Comparison of ENCODE assay signal across 33 cellular contexts in the genomic region with DNA sequence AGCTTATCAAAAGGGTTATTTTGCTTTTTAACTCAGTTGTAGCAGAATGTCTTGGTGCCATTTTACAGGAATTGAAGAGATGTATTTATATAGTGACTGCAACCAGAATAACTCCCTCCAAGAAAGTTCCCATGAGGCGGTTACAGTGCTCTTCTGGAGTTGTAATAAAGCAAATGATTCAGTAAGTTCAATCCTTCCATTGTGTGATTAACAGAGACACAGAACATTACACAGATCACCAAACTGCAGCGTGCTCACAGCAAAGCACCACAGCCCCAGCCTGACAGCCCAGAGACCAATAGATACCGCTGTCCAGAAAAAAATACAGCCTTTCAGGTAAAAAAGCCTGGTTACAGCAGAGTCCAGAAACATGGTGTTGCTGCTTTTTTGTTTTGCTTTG. TPM values are rescaled to one million over a fixed set of nuclear protein-coding genes. Genes with fewer than 3 reads are reported as not detected.
"Had no signal": no experiment of that assay in that cellular context is flagged by ENCODE, and none has a peak within 500 bp of the region (broad histone marks: within the 10 kb centered on the region; RNA-seq: fewer than 3 reads in every experiment).

No MANE protein-coding gene starts in this region.

- H3K36me3 Mint-ChIP-seq: activated naive CD4-positive, alpha-beta T cell treated with anti-CD3 and anti-CD28 coated beads, Interleukin-2, amount 50 U/mL, for 24 hours; activated naive CD8-positive, alpha-beta T cell treated with anti-CD3 and anti-CD28 coated beads, Interleukin-2, amount 10 ng/mL, durations not matched to agents 7 days and 5 days had no signal

- H3K27ac Mint-ChIP-seq: activated CD4-positive, alpha-beta T cell treated with anti-CD3 and anti-CD28 coated beads, Interleukin-2, amount 10 ng/mL, durations not matched to agents 24 days and 14 days; activated CD8-positive, alpha-beta T cell treated with anti-CD3 and anti-CD28 coated beads, Interleukin-2, amount 10 ng/mL, durations not matched to agents 7 days and 5 days; activated naive CD4-positive, alpha-beta T cell treated with anti-CD3 and anti-CD28 coated beads, Interleukin-2, amount 50 U/mL, for 24 hours; activated naive CD8-positive, alpha-beta T cell treated with anti-CD3 and anti-CD28 coated beads, Interleukin-2, amount 10 ng/mL, durations not matched to agents 7 days and 5 days; activated T-cell treated with anti-CD3 and anti-CD28 coated beads, Interleukin-2, amount 50 U/mL, for 24 hours; activated T-helper 2 cell treated with anti-CD3 and anti-CD28 coated beads, Interferon-gamma antibody, Interleukin-2, Interleukin-4, amounts not matched to agents 10 μg/mL and 5 μg/mL and 100 μg/mL, durations not matched to agents 14 hours and 24 hours and 36 hours had no signal

- H3K4me3 ChIP-seq: ascending aorta, breast epithelium, MG63, SK-N-MC had no signal

- H3K9me3 Mint-ChIP-seq: activated CD4-positive, alpha-beta T cell treated with anti-CD3 and anti-CD28 coated beads, Interleukin-2, amount 10 ng/mL, durations not matched to agents 24 days and 14 days; activated naive CD4-positive, alpha-beta T cell treated with anti-CD3 and anti-CD28 coated beads, Interleukin-2, amount 50 U/mL, for 24 hours; activated naive CD8-positive, alpha-beta T cell treated with anti-CD3 and anti-CD28 coated beads, Interleukin-2, amount 10 ng/mL, durations not matched to agents 7 days and 5 days; activated T-cell treated with anti-CD3 and anti-CD28 coated beads, Interleukin-2, amount 50 U/mL, for 24 hours; activated T-helper 2 cell treated with anti-CD3 and anti-CD28 coated beads, Interferon-gamma antibody, Interleukin-2, Interleukin-4, amounts not matched to agents 10 μg/mL and 5 μg/mL and 100 μg/mL, durations not matched to agents 14 hours and 24 hours and 36 hours had no signal

- H3K9me3 ChIP-seq: ascending aorta, breast epithelium, MG63 had no signal

- H3K4me3 Mint-ChIP-seq: activated CD4-positive, alpha-beta T cell treated with anti-CD3 and anti-CD28 coated beads, Interleukin-2, amount 10 ng/mL, durations not matched to agents 24 days and 14 days; activated CD8-positive, alpha-beta T cell treated with anti-CD3 and anti-CD28 coated beads, Interleukin-2, amount 10 ng/mL, durations not matched to agents 7 days and 5 days; activated naive CD4-positive, alpha-beta T cell treated with anti-CD3 and anti-CD28 coated beads, Interleukin-2, amount 50 U/mL, for 24 hours; activated naive CD8-positive, alpha-beta T cell treated with anti-CD3 and anti-CD28 coated beads, Interleukin-2, amount 10 ng/mL, durations not matched to agents 7 days and 5 days; activated T-cell treated with anti-CD3 and anti-CD28 coated beads, Interleukin-2, amount 50 U/mL, for 24 hours had no signal

- H3K27me3 Mint-ChIP-seq: activated T-cell treated with anti-CD3 and anti-CD28 coated beads, Interleukin-2, amount 50 U/mL, for 24 hours had no signal

- H3K4me1 Mint-ChIP-seq: activated CD4-positive, alpha-beta T cell treated with anti-CD3 and anti-CD28 coated beads, Interleukin-2, amount 10 ng/mL, durations not matched to agents 24 days and 14 days; activated naive CD4-positive, alpha-beta T cell treated with anti-CD3 and anti-CD28 coated beads, Interleukin-2, amount 50 U/mL, for 24 hours; activated naive CD8-positive, alpha-beta T cell treated with anti-CD3 and anti-CD28 coated beads, Interleukin-2, amount 10 ng/mL, durations not matched to agents 7 days and 5 days had no signal

- ATAC-seq: activated CD8-positive, alpha-beta T cell treated with anti-CD3 and anti-CD28 coated beads, Interleukin-2, amount 10 ng/mL, durations not matched to agents 7 days and 5 days; PC-3 had no signal

- H3K27me3 ChIP-seq: ascending aorta, breast epithelium, MG63 had no signal

- H3K36me3 ChIP-seq: ascending aorta, breast epithelium, MG63, WERI-Rb-1 had no signal

- FAIRE-seq: RCC 7860 had no signal

- DNase-seq: activated CD4-positive, alpha-beta T cell treated with anti-CD3 and anti-CD28 coated beads, Interleukin-2, amount 10 ng/mL, durations not matched to agents 24 days and 14 days; activated CD4-positive, alpha-beta T cell treated with anti-CD3 and anti-CD28 coated beads, Interleukin-2, amount 50 U/mL, for 4 hours; activated CD8-positive, alpha-beta T cell treated with anti-CD3 and anti-CD28 coated beads, Interleukin-2, amount 10 ng/mL, durations not matched to agents 7 days and 5 days; activated gamma-delta T cell; activated naive CD4-positive, alpha-beta T cell treated with Interleukin-2 at 50 U/mL for 16 hours; activated naive CD8-positive, alpha-beta T cell treated with anti-CD3 and anti-CD28 coated beads, Interleukin-2, amount 10 ng/mL, durations not matched to agents 7 days and 5 days; activated T-cell treated with anti-CD3 and anti-CD28 coated beads, Interleukin-2, amount 50 U/mL, for 24 hours; Kasumi-1; KG1; MG63; NCI-H1048; NCI-H1105 treated with DMSO at 0.1 percent for 48 hours; NCI-H1436 treated with DMSO at 0.1 percent for 48 hours; NCI-H1694 treated with DMSO at 0.1 percent for 48 hours; NCI-H2029; NCI-H345; NCI-H510A; NCI-H526; NCI-H748 treated with DMSO at 0.1 percent for 48 hours; NK-92 treated with Interleukin-12 subunit alpha and Interleukin-12 subunit beta, amount 100 ng/mL, for 24 hours; PC-3; Right ventricle myocardium superior; T1000; WERI-Rb-1 had no signal

- H3K27ac ChIP-seq: ascending aorta, breast epithelium, SK-N-MC, WERI-Rb-1 had no signal

- H3K4me1 ChIP-seq: breast epithelium had no signal

RNA-seq across cellular contexts. Expression of a gene that starts 21.9 kb away (rescaled TPM):
- total RNA-seq: activated CD4-positive, alpha-beta T cell treated with anti-CD3 and anti-CD28 coated beads, Interleukin-2, amount 10 ng/mL, durations not matched to agents 24 days and 14 days; activated CD8-positive, alpha-beta T cell treated with anti-CD3 and anti-CD28 coated beads, Interleukin-2, amount 10 ng/mL, durations not matched to agents 7 days and 5 days; activated naive CD8-positive, alpha-beta T cell treated with anti-CD3 and anti-CD28 coated beads, Interleukin-2, amount 10 ng/mL, durations not matched to agents 7 days and 5 days; activated T-helper 2 cell treated with anti-CD3 and anti-CD28 coated beads, Interferon-gamma antibody, Interleukin-2, Interleukin-4, amounts not matched to agents 10 μg/mL and 5 μg/mL and 100 μg/mL, durations not matched to agents 14 hours and 24 hours and 36 hours; ascending aorta; cardiac septum; PC-3; Right ventricle myocardium superior; T-helper 1 cell treated with Interleukin-12 subunit alpha and Interleukin-12 subunit beta and Interleukin-4 antibody, amounts not matched to agents 30 ng/mL and 1 ng/mL, for 36 hours; T-helper 2 cell treated with Interferon-gamma antibody and Interleukin-4, amounts not matched to agents 100 ng/mL and 5 ng/mL, for 36 hours had no signal
